10 cellular contexts compared by ENCODE assay signal in the genomic region with DNA sequence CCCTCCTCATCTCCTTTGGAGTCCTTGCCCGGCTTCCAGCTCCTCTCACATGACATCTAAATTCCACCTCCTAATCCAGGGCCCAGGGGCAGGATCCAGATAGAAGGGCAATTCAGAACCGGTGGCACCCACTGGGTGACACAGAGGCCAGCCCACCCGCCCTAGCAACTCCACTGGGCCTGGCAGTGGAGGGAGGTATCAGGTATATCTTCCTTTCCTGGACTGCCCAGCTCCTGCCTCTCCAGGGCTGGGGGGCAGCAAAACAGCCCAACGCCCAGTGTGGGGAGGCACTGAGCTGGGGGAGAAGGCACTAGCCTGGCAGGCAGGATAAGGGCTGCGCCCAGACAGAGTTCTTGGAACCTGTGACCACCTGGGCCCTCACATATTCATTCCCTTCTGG. TPM values are rescaled to one million over a fixed set of nuclear protein-coding genes. Genes with fewer than 3 reads are reported as not detected.
DNase-seq lines count a peak whose midpoint lies in the region; ATAC-seq and TF ChIP-seq lines count a peak whose summit lies in the region.
"Had no signal": no experiment of that assay in that cellular context is flagged by ENCODE, and none has a peak within 500 bp of the region (broad histone marks: within the 10 kb centered on the region; RNA-seq: fewer than 3 reads in every experiment).

No MANE protein-coding gene starts in this region.

- no peak for TF ChIP-seq POLR2A in sigmoid colon (IDR thresholded peaks at IDR 0.05)

- CTCF ChIA-PET in CD8-positive, alpha-beta T cell (lab: Charles Lee): no interaction called here
- CTCF ChIA-PET in activated CD8-positive, alpha-beta T cell treated with anti-CD3 and anti-CD28 coated beads, Interleukin-2, amount 10 ng/mL, durations not matched to agents 7 days and 5 days (lab: Charles Lee): no interaction called here

- H3K9me3 ChIP-seq in CD8-positive, alpha-beta T cell (ENCODE audit: low read length): no peaks in the 10 kb centered on the region
- H3K9me3 ChIP-seq in sigmoid colon: no peaks in the 10 kb centered on the region

- no peaks in the 10 kb centered on the region for H3K27me3 Mint-ChIP-seq in CD8-positive, alpha-beta T cell (ENCODE audit: low read depth)
- H3K27me3 Mint-ChIP-seq in activated CD8-positive, alpha-beta T cell treated with anti-CD3 and anti-CD28 coated beads, Interleukin-2, amount 10 ng/mL, durations not matched to agents 7 days and 5 days (ENCODE audit: low read depth): peaks cover under 1% of the 10 kb centered on the region

- H3K27ac Mint-ChIP-seq in CD8-positive, alpha-beta T cell: peak overlapping the region; percentile 84
- peak overlapping the region; percentile 86 for H3K27ac Mint-ChIP-seq in activated CD8-positive, alpha-beta T cell treated with anti-CD3 and anti-CD28 coated beads, Interleukin-2, amount 10 ng/mL, durations not matched to agents 7 days and 5 days

- POLR2A ChIA-PET in CD8-positive, alpha-beta T cell (lab: Charles Lee): no interaction called here
- POLR2A ChIA-PET in activated CD8-positive, alpha-beta T cell treated with anti-CD3 and anti-CD28 coated beads, Interleukin-2, amount 10 ng/mL, durations not matched to agents 7 days and 5 days (lab: Charles Lee): no interaction called here

- H3K4me1 ChIP-seq in CD8-positive, alpha-beta T cell (ENCODE audit: insufficient read depth, low read length): peaks cover 54% of the 10 kb centered on the region
- H3K4me1 ChIP-seq in sigmoid colon: peaks cover 0 to 72% (median 68%) of the 10 kb centered on the region in 4 donors

- no peak overlapping the region for H3K4me3 Mint-ChIP-seq in CD8-positive, alpha-beta T cell
- no peak overlapping the region for H3K4me3 Mint-ChIP-seq in activated CD8-positive, alpha-beta T cell treated with anti-CD3 and anti-CD28 coated beads, Interleukin-2, amount 10 ng/mL, durations not matched to agents 7 days and 5 days

- no peaks in the 10 kb centered on the region for H3K36me3 ChIP-seq in CD8-positive, alpha-beta T cell (ENCODE audit: insufficient read depth, low read length)
- H3K36me3 ChIP-seq in sigmoid colon: peaks cover 0 to 7% (median 0%) of the 10 kb centered on the region in 4 donors

- no peak for TF ChIP-seq CTCF in CD8-positive, alpha-beta T cell (IDR thresholded peaks at IDR 0.05)
- TF ChIP-seq CTCF in sigmoid colon (IDR thresholded peaks at IDR 0.05): no peak

- no peak for ATAC-seq in CD8-positive, alpha-beta T cell
- no peak for ATAC-seq in activated CD8-positive, alpha-beta T cell treated with anti-CD3 and anti-CD28 coated beads, Interleukin-2, amount 10 ng/mL, durations not matched to agents 7 days and 5 days
- ATAC-seq in GM21717 (IDR thresholded peaks at IDR 0.05; ENCODE audit: unreplicated experiment) (no peak), HG03280 (IDR thresholded peaks at IDR 0.05; ENCODE audit: unreplicated experiment) (no peak), GM19452 (IDR thresholded peaks at IDR 0.05; ENCODE audit: unreplicated experiment) (no peak)

- no peak for TF ChIP-seq EP300 in sigmoid colon (IDR thresholded peaks at IDR 0.05)

- intact Hi-C loops in CD8-positive, alpha-beta T cell (cut with DNase I, micrococcal nuclease): no loop called here
- intact Hi-C loops in cardiac septum (cut with DNase I) (no loop called here), sigmoid colon (cut with DNase I) (no loop called here)

- peaks cover 47% of the 10 kb centered on the region for H3K4me1 Mint-ChIP-seq in CD8-positive, alpha-beta T cell (ENCODE audit: low read depth)
- H3K4me1 Mint-ChIP-seq in activated CD8-positive, alpha-beta T cell treated with anti-CD3 and anti-CD28 coated beads, Interleukin-2, amount 10 ng/mL, durations not matched to agents 7 days and 5 days (ENCODE audit: low read depth): peaks cover 57% of the 10 kb centered on the region

- H3K4me3 ChIP-seq in CD8-positive, alpha-beta T cell (ENCODE audit: low read depth, low read length): no peak overlapping the region
- H3K4me3 ChIP-seq in sigmoid colon: no peak overlapping the region

- 81 to 89% methylated on average over 5 of the region's 5 CpGs for WGBS in sigmoid colon, 2 donors

- no peaks in the 10 kb centered on the region for H3K9me3 Mint-ChIP-seq in CD8-positive, alpha-beta T cell
- H3K9me3 Mint-ChIP-seq in activated CD8-positive, alpha-beta T cell treated with anti-CD3 and anti-CD28 coated beads, Interleukin-2, amount 10 ng/mL, durations not matched to agents 7 days and 5 days (ENCODE audit: insufficient read depth): no peaks in the 10 kb centered on the region

- DNase-seq in CD8-positive, alpha-beta T cell: no peak
- DNase-seq in activated CD8-positive, alpha-beta T cell treated with anti-CD3 and anti-CD28 coated beads, Interleukin-2, amount 10 ng/mL, durations not matched to agents 7 days and 5 days: no peak
- DNase-seq in cardiac septum (ENCODE audit: low spot score) (peak; percentile 73), sigmoid colon (no peak), T-helper 9 cell (no peak)
- DNase-seq: DMS79, NCI-H748 treated with DMSO at 0.1 percent for 48 hours had no signal

- no peaks in the 10 kb centered on the region for H3K27me3 ChIP-seq in CD8-positive, alpha-beta T cell (ENCODE audit: insufficient read depth, low read length)
- H3K27me3 ChIP-seq in sigmoid colon: no peaks in the 10 kb centered on the region

- H3K36me3 Mint-ChIP-seq in CD8-positive, alpha-beta T cell: peaks cover 13% of the 10 kb centered on the region
- H3K36me3 Mint-ChIP-seq in activated CD8-positive, alpha-beta T cell treated with anti-CD3 and anti-CD28 coated beads, Interleukin-2, amount 10 ng/mL, durations not matched to agents 7 days and 5 days (ENCODE audit: low read depth): no peaks in the 10 kb centered on the region

- no peak overlapping the region for H3K27ac ChIP-seq in CD8-positive, alpha-beta T cell (ENCODE audit: low read depth, low read length)
- peak overlapping the region; percentile 52 to 94 (median 82) for H3K27ac ChIP-seq in sigmoid colon

RNA-seq across cellular contexts. Expression of gene TRIM8, which starts 10.4 kb away (rescaled TPM):
- total RNA-seq in CD8-positive, alpha-beta T cell: 10 to 100 TPM; 47.9 to 53.1 TPM
- total RNA-seq in activated CD8-positive, alpha-beta T cell treated with anti-CD3 and anti-CD28 coated beads, Interleukin-2, amount 10 ng/mL, durations not matched to agents 7 days and 5 days: 10 to 100 TPM; 45.0 to 47.1 TPM
- total RNA-seq in cardiac septum: 99.6 TPM
- total RNA-seq in sigmoid colon: 10 to 100 TPM; 58.9 to 88.6 (median 67.1) TPM
- 10 to 100 TPM; 25.0 to 53.0 (median 46.8) TPM for polyA plus RNA-seq in sigmoid colon
